In the genomic region with DNA sequence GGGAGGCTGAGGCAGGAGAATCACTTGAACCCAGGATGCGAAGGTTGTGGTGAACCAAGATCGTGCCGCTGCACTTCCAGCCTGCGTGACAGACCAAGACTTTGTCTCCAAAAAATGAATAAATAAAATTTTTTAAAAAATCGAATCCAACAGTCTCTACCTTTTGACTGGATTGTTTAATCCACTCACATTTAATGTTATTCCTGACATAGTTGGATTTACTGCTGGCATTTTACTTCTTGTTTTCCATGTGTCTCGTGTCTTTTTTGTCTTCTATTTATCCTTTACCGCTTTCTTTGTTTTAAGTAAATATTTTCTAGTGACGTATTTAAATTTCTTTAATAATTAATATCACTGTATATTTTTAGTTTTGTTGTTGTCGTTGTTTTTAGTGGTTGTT, we compare ENCODE assay signal across 16 cellular contexts. TPM values are rescaled to one million over a fixed set of nuclear protein-coding genes. Genes with fewer than 3 reads are reported as not detected.
"Had no signal": no experiment of that assay in that cellular context is flagged by ENCODE, and none has a peak within 500 bp of the region (broad histone marks: within the 10 kb centered on the region; RNA-seq: fewer than 3 reads in every experiment).

No MANE protein-coding gene starts in this region.

- H3K9me3 Mint-ChIP-seq: brain, neural crest cell had no signal

- H3K27ac Mint-ChIP-seq: brain had no signal

- H3K9me3 ChIP-seq: prostate gland had no signal

- H3K36me3 Mint-ChIP-seq: brain had no signal

- DNase-seq: activated CD4-positive, CD25-positive, alpha-beta regulatory T cell treated with anti-CD3 and anti-CD28 coated beads, Interleukin-2, amount 50 U/mL, for 72 hours; activated CD8-positive, alpha-beta memory T cell treated with anti-CD3 and anti-CD28 coated beads for 24 hours; central memory CD4-positive, alpha-beta T cell; mammary epithelial cell; right cardiac atrium; stimulated activated CD4-positive, alpha-beta T cell treated with anti-CD3 and anti-CD28 coated beads, Interleukin-15, amount 100 ng/mL, for 24 hours; stimulated activated CD4-positive, alpha-beta T cell treated with anti-CD3 and anti-CD28 coated beads, Interleukin-4, amount 100 ng/mL, for 24 hours; stimulated activated naive CD8-positive, alpha-beta T cell treated with anti-CD3 and anti-CD28 coated beads, Interleukin-15, Interleukin-2, amounts not matched to agents 100 U/mL and 50 U/mL, for 24 hours; trophoblast cell had no signal

- H3K4me3 ChIP-seq: coronary artery, prostate gland, skin epidermis had no signal

- ATAC-seq: esophagus mucosa; right cardiac atrium; stimulated activated naive CD8-positive, alpha-beta T cell treated with anti-CD3 and anti-CD28 coated beads, Interleukin-15, Interleukin-2, amounts not matched to agents 100 U/mL and 50 U/mL, for 24 hours had no signal

- H3K36me3 ChIP-seq: prostate gland had no signal

- H3K4me1 Mint-ChIP-seq: brain, neural crest cell had no signal

- H3K4me3 Mint-ChIP-seq: brain, neural crest cell had no signal

- H3K27ac ChIP-seq: coronary artery, prostate gland, skin epidermis had no signal

- H3K4me1 ChIP-seq: prostate gland had no signal

RNA-seq across cellular contexts. Expression of gene CES3, which starts 22.0 kb away (rescaled TPM):
- total RNA-seq: osteoblast had no signal
